Comparison of ENCODE assay signal across 16 cellular contexts in genomic region chr2:144553379-144553778, GRCh38. TPM values are rescaled to one million over a fixed set of nuclear protein-coding genes. Genes with fewer than 3 reads are reported as not detected.
DNase-seq lines count a peak whose midpoint lies in the region; ATAC-seq and TF ChIP-seq lines count a peak whose summit lies in the region.
"Had no signal": no experiment of that assay in that cellular context is flagged by ENCODE, and none has a peak within 500 bp of the region (broad histone marks: within the 10 kb centered on the region; RNA-seq: fewer than 3 reads in every experiment).

No MANE protein-coding gene starts in this region.

- H3K9me3 Mint-ChIP-seq in activated T-cell treated with anti-CD3 and anti-CD28 coated beads, Interleukin-2, amount 50 U/mL, for 4 hours: no peaks in the 10 kb centered on the region
- H3K9me3 Mint-ChIP-seq: activated naive CD4-positive, alpha-beta T cell treated with anti-CD3 and anti-CD28 coated beads, Interleukin-2, amount 10 ng/mL, durations not matched to agents 7 days and 5 days had no signal

- intact Hi-C loops in lower lobe of right lung (cut with DNase I): no loop called here

- no peak overlapping the region for H3K4me3 Mint-ChIP-seq in activated T-cell treated with anti-CD3 and anti-CD28 coated beads, Interleukin-2, amount 50 U/mL, for 4 hours
- H3K4me3 Mint-ChIP-seq: activated naive CD4-positive, alpha-beta T cell treated with anti-CD3 and anti-CD28 coated beads, Interleukin-2, amount 10 ng/mL, durations not matched to agents 7 days and 5 days; naive B cell had no signal

- no peaks in the 10 kb centered on the region for H3K36me3 Mint-ChIP-seq in activated T-cell treated with anti-CD3 and anti-CD28 coated beads, Interleukin-2, amount 50 U/mL, for 4 hours (ENCODE audit: insufficient read depth)
- H3K36me3 Mint-ChIP-seq: activated naive CD4-positive, alpha-beta T cell treated with anti-CD3 and anti-CD28 coated beads, Interleukin-2, amount 10 ng/mL, durations not matched to agents 7 days and 5 days; naive B cell had no signal

- peaks cover 3% of the 10 kb centered on the region for H3K4me1 Mint-ChIP-seq in activated T-cell treated with anti-CD3 and anti-CD28 coated beads, Interleukin-2, amount 50 U/mL, for 4 hours (ENCODE audit: low read depth)
- H3K4me1 Mint-ChIP-seq: activated naive CD4-positive, alpha-beta T cell treated with anti-CD3 and anti-CD28 coated beads, Interleukin-2, amount 10 ng/mL, durations not matched to agents 7 days and 5 days had no signal

- peak; percentile 51 to 61 for ATAC-seq in activated T-cell treated with anti-CD3 and anti-CD28 coated beads, Interleukin-2, amount 50 U/mL, for 4 hours
- ATAC-seq in stimulated activated naive CD8-positive, alpha-beta T cell treated with anti-CD3 and anti-CD28 coated beads, Interleukin-15, Interleukin-2, amounts not matched to agents 100 U/mL and 50 U/mL, for 24 hours: peak; percentile 23
- ATAC-seq in lower lobe of right lung: no peak

- no peak for DNase-seq in activated T-cell treated with anti-CD3 and anti-CD28 coated beads, Interleukin-2, amount 50 U/mL, for 4 hours
- no peak for DNase-seq in activated T-cell treated with anti-CD3 and anti-CD28 coated beads, Interleukin-2, amount 50 U/mL, for 1 hour
- DNase-seq in SJSA1 (ENCODE audit: low read depth in 1 of 2, low spot score in 2 of 2) (peak in 1 of 2 experiments; percentile 93), fibroblast of peridontal ligament (ENCODE audit: extremely low read depth) (peak; percentile 96), lower lobe of right lung (no peak), HuH-7.5 (ENCODE audit: low spot score) (no peak), cerebellum (ENCODE audit: low spot score) (no peak)
- no peak for DNase-seq in stimulated activated naive CD8-positive, alpha-beta T cell treated with anti-CD3 and anti-CD28 coated beads, Interleukin-15, Interleukin-2, amounts not matched to agents 100 U/mL and 50 U/mL, for 24 hours
- DNase-seq: activated CD4-positive, alpha-beta T cell treated with anti-CD3 and anti-CD28 coated beads for 4 hours; activated naive CD4-positive, alpha-beta T cell treated with anti-CD3 and anti-CD28 coated beads, Interleukin-2, amount 10 ng/mL, durations not matched to agents 7 days and 5 days; AML-193; GDM1; naive B cell; NCI-H526; stimulated activated naive CD4-positive, alpha-beta T cell treated with Interleukin-2 at 50 U/mL for 16 hours; SW 1271 had no signal

- no peak for TF ChIP-seq CTCF in lower lobe of right lung (IDR thresholded peaks at IDR 0.05)

- H3K4me3 ChIP-seq in SJSA1: no peak overlapping the region
- H3K4me3 ChIP-seq in lower lobe of right lung: no peak overlapping the region

- H3K27me3 ChIP-seq in SJSA1 (replicated peaks) (no peaks in the 10 kb centered on the region), lower lobe of right lung (ENCODE audit: low read depth) (no peaks in the 10 kb centered on the region)

- no peaks in the 10 kb centered on the region for H3K9me3 ChIP-seq in SJSA1 (replicated peaks)
- no peaks in the 10 kb centered on the region for H3K9me3 ChIP-seq in lower lobe of right lung

- H3K4me1 ChIP-seq in SJSA1 (replicated peaks) (peaks cover 25% of the 10 kb centered on the region), lower lobe of right lung (peaks cover 5% of the 10 kb centered on the region)

- peak overlapping the region; percentile 55 for H3K27ac ChIP-seq in SJSA1
- H3K27ac ChIP-seq in lower lobe of right lung: no peak overlapping the region

- H3K27me3 Mint-ChIP-seq in activated T-cell treated with anti-CD3 and anti-CD28 coated beads, Interleukin-2, amount 50 U/mL, for 4 hours (ENCODE audit: low read depth): no peaks in the 10 kb centered on the region

- H3K36me3 ChIP-seq in SJSA1: no peaks in the 10 kb centered on the region
- no peaks in the 10 kb centered on the region for H3K36me3 ChIP-seq in lower lobe of right lung

RNA-seq across cellular contexts. Expression of gene ZEB2, which starts 33.5 kb away (rescaled TPM):
- total RNA-seq in activated T-cell treated with anti-CD3 and anti-CD28 coated beads, Interleukin-2, amount 50 U/mL, for 4 hours: 10 to 100 TPM; 14.4 to 35.9 (median 25.1) TPM
- total RNA-seq in SJSA1 (2014; rRNA removed; shearing (Covaris generic)): 40.0 and 48.0 TPM in 2 replicates
- 220 TPM for total RNA-seq in lower lobe of right lung
- total RNA-seq in cerebellum: 107 TPM

Comparison
In these comparisons a context has a peak if more than half of its experiments do, and no peak if none do; other contexts are left out.
1. ATAC-seq: peak in activated T-cell treated with anti-CD3 and anti-CD28 coated beads, Interleukin-2, amount 50 U/mL, for 4 hours (2 of 2) and stimulated activated naive CD8-positive, alpha-beta T cell treated with anti-CD3 and anti-CD28 coated beads, Interleukin-15, Interleukin-2, amounts not matched to agents 100 U/mL and 50 U/mL, for 24 hours (single experiment); none in lower lobe of right lung (0 of 2).